Comparison of ENCODE assay signal across 8 cellular contexts in the genomic region with DNA sequence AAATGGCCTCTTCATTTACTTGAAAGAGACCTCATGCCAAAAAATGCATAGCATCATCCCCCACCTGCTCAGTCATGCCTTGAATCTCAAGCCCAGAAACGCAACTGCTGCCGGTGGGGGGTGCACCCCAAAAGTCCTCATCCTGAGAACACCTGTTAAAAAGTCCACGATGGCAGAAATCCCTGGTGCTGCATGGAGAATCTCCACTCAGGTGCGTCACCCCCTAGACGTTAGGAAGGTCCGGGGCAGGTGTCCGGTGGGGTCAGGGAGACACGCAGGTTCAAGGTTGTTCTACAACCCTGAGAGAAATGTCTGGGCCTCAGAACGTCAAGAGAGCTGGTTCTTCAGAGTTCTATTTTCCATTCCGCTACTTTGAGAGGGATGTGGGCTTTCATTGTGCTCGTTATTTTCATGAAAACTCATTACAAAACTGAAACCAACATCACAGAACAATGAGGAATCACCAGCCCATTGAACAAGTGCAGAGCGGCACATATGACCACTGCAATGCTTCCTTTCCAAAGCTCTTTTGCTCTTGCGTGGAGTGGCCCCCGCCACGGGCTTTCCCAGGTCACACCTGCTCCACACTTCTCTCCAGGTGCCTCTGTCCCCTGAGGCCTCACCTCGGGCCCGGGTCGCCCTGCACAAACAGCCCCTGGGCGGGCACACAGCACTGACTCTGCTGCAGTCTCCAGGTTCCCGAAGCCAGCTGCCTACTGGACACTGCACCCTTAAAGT.
A peak's percentile ranks its signal among the peaks of the same experiment; 100 is the strongest.
DNase-seq lines count a peak whose midpoint lies in the region; ATAC-seq and TF ChIP-seq lines count a peak whose summit lies in the region.

No MANE protein-coding gene starts in this region.

- H3K4me3 Mint-ChIP-seq in IgD-negative memory B cell = peak overlapping the region; percentile 25 to 94 (median 86)
- no peak overlapping the region for H3K4me3 Mint-ChIP-seq in mesothelial cell of epicardium

- ATAC-seq in GM21423 (IDR thresholded peaks at IDR 0.05; ENCODE audit: unreplicated experiment) (peak; percentile 79), upper lobe of right lung (peak; percentile 38)

- H3K27ac Mint-ChIP-seq in IgD-negative memory B cell (peak overlapping the region; percentile 59 to 88 (median 64)), mesothelial cell of epicardium (peak overlapping the region; percentile 97)

- H3K27ac ChIP-seq in upper lobe of right lung = no peak overlapping the region

- no peaks in the 10 kb centered on the region for H3K9me3 Mint-ChIP-seq in IgD-negative memory B cell
- H3K9me3 Mint-ChIP-seq in mesothelial cell of epicardium = peaks cover 6% of the 10 kb centered on the region

- H3K36me3 Mint-ChIP-seq in IgD-negative memory B cell (peaks cover 3% of the 10 kb centered on the region), mesothelial cell of epicardium (no peaks in the 10 kb centered on the region)

- H3K4me1 ChIP-seq in adipocyte (ENCODE audit: control insufficient read depth, insufficient read depth, low read length) = peaks cover 27% of the 10 kb centered on the region
- H3K4me1 ChIP-seq in upper lobe of right lung = peaks cover 22% of the 10 kb centered on the region

- H3K27me3 ChIP-seq in adipocyte (replicated peaks; ENCODE audit: control insufficient read depth, insufficient read depth, low read length) (no peaks in the 10 kb centered on the region), upper lobe of right lung (no peaks in the 10 kb centered on the region)

- H3K9me3 ChIP-seq in adipocyte (ENCODE audit: control insufficient read depth, low read length) = no peaks in the 10 kb centered on the region
- H3K9me3 ChIP-seq in upper lobe of right lung = no peaks in the 10 kb centered on the region

- H3K36me3 ChIP-seq in adipocyte (ENCODE audit: control insufficient read depth, insufficient read depth, low read length, severe bottlenecking) (no peaks in the 10 kb centered on the region), upper lobe of right lung (no peaks in the 10 kb centered on the region)

- peak; percentile 73 for DNase-seq in GM10266 (ENCODE audit: extremely low spot score)
- DNase-seq in adipocyte (ENCODE audit: low read depth) = no peak
- no peak for DNase-seq in mesothelial cell of epicardium (ENCODE audit: low spot score in 2 of 2, unreplicated experiment in 2 of 2)
- DNase-seq in upper lobe of right lung = no peak
- DNase-seq in superior temporal gyrus (ENCODE audit: extremely low spot score) = no peak
- no peak for DNase-seq in cortex of kidney (lab: John Stamatoyannopoulos, UW)

- H3K9ac ChIP-seq in adipocyte (ENCODE audit: low read length) = peak overlapping the region; percentile 75

- TF ChIP-seq CTCF in GM10266 (IDR thresholded peaks at IDR 0.05; ENCODE audit: control insufficient read depth, insufficient read depth, low read depth, missing control alignments) = no peak
- no peak for TF ChIP-seq CTCF in mesothelial cell of epicardium (IDR thresholded peaks at IDR 0.05; ENCODE audit: unreplicated experiment)
- no peak for TF ChIP-seq CTCF in upper lobe of right lung (IDR thresholded peaks at IDR 0.05)

- intact Hi-C loops in upper lobe of right lung (cut with DNase I) = no loop called here

- H3K4me3 ChIP-seq in adipocyte (ENCODE audit: low read length) = no peak overlapping the region
- no peak overlapping the region for H3K4me3 ChIP-seq in upper lobe of right lung

- no peaks in the 10 kb centered on the region for H3K27me3 Mint-ChIP-seq in IgD-negative memory B cell
- H3K27me3 Mint-ChIP-seq in mesothelial cell of epicardium (ENCODE audit: low read depth) = no peaks in the 10 kb centered on the region

- H3K4me1 Mint-ChIP-seq in IgD-negative memory B cell (peaks cover 26 to 35% (median 32%) of the 10 kb centered on the region in 3 donors), mesothelial cell of epicardium (peaks cover 28% of the 10 kb centered on the region)
